In genomic region chr7:113119429-113119828, GRCh38 we compare ENCODE assay signal across 1 cellular context.
TF ChIP-seq lines count a peak whose summit lies in the region.

No MANE protein-coding gene starts in this region.

TF ChIP-seq in A549, 52 proteins besides CTCF, POLR2A, EP300 and RAD21 (continued from another document):
- TF ChIP-seq MYC (IDR thresholded peaks at IDR 0.05; ENCODE audit: borderline replicate concordance, low read length) (no peak), POLR2AphosphoS2 (conservative IDR thresholded peaks at IDR 0.05; ENCODE audit: low read length) (no peak)
